In the genomic region with DNA sequence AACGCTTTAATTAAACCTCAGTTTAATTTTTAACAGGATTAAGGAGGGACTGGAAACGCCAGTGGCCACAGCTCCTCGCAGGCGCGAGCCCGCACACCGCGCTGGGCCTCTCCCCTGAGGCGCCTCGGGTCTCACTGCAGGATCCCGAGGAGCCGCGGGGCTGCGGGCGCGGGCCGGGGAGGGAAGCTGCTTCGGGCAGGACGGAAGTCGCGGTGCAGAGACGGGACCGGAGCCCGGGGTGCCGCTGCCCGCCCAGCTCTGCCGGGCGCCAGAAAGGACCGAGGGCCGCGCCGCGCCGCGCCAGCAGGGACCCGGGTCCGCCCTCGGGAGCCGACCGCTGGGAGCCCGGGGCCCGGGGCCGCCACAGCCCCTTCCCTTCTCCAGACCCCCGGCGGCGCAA, we compare ENCODE assay signal across 8 cellular contexts. TPM values are rescaled to one million over a fixed set of nuclear protein-coding genes. Genes with fewer than 3 reads are reported as not detected.
DNase-seq lines count a peak whose midpoint lies in the region; ATAC-seq, FAIRE-seq and TF ChIP-seq lines count a peak whose summit lies in the region.
"Not testable (repeated sequence)": the region's sequence is repeated elsewhere in the genome, so short reads cannot be mapped to it uniquely, and the experiment has no call there.

No MANE protein-coding gene starts in this region.

- ATAC-seq in A549 (peak; percentile 80 to 93), GM18907 (IDR thresholded peaks at IDR 0.05; ENCODE audit: unreplicated experiment) (peak; percentile 60), GM21423 (IDR thresholded peaks at IDR 0.05; ENCODE audit: unreplicated experiment) (peak; percentile 55), HG02798 (IDR thresholded peaks at IDR 0.05; ENCODE audit: poor library complexity, unreplicated experiment) (peak; percentile 61), HG03159 (IDR thresholded peaks at IDR 0.05; ENCODE audit: unreplicated experiment) (peak; percentile 51), Panc1 (peak; percentile 84)
- ATAC-seq in central memory CD8-positive, alpha-beta T cell (replicated peaks; ENCODE audit: extremely low read depth, poor library complexity, severe bottlenecking), result peak; percentile 66
- peak; percentile 62 for ATAC-seq in naive thymus-derived CD4-positive, alpha-beta T cell

- CTCF ChIA-PET in A549 (lab: Yijun Ruan, JAX); Panc1 (lab: Charles Lee); naive thymus-derived CD4-positive, alpha-beta T cell (lab: Charles Lee): not testable (repeated sequence)

- H3K4me3 ChIP-seq in A549; Panc1 (ENCODE audit: low read depth in 2 of 2, low read length in 2 of 2); naive thymus-derived CD4-positive, alpha-beta T cell (ENCODE audit: low read length): not testable (repeated sequence)

- FAIRE-seq in A549 (lab: Jason Lieb, UNC), result not testable (repeated sequence)

- not testable (repeated sequence) for H3K27me3 Mint-ChIP-seq in central memory CD8-positive, alpha-beta T cell; naive thymus-derived CD4-positive, alpha-beta T cell

- not testable (repeated sequence) for H3K4me3 Mint-ChIP-seq in central memory CD8-positive, alpha-beta T cell; naive thymus-derived CD4-positive, alpha-beta T cell

- H3K36me3 ChIP-seq in Panc1 (ENCODE audit: control insufficient read depth, insufficient read depth, low read length); naive thymus-derived CD4-positive, alpha-beta T cell (ENCODE audit: control insufficient read depth in 2 of 3, insufficient read depth in 3 of 3, low read length in 3 of 3): not testable (repeated sequence)

- TF ChIP-seq POLR2A in A549 (IDR thresholded peaks at IDR 0.05; ENCODE audit: low read length), result not testable (repeated sequence)

- TF ChIP-seq EP300 in A549 (IDR thresholded peaks at IDR 0.05), result not testable (repeated sequence)

- in situ Hi-C loops in Panc1 (cut with HindIII; ENCODE audit: low pct_unique_long_range_greater_than_20kb, low sequenced_read_pairs), result not testable (repeated sequence)

- not testable (repeated sequence) for DNase-seq in A549 (ENCODE audit: low read depth in 1 of 2, low spot score in 1 of 2); Panc1 (ENCODE audit: low read depth, low spot score); central memory CD8-positive, alpha-beta T cell (ENCODE audit: low spot score in 2 of 2); naive thymus-derived CD4-positive, alpha-beta T cell

- peaks cover 51% of the 10 kb centered on the region for H3K9me3 ChIP-seq in A549
- not testable (repeated sequence) for H3K9me3 ChIP-seq in Panc1 (ENCODE audit: control insufficient read depth, insufficient read depth, low read depth, low read length)
- peaks cover 0 to 11% (median 10%) of the 10 kb centered on the region in 3 experiments for H3K9me3 ChIP-seq in naive thymus-derived CD4-positive, alpha-beta T cell (ENCODE audit: control insufficient read depth in 2 of 3, low read length in 3 of 3)

- H3K9me3 Mint-ChIP-seq in central memory CD8-positive, alpha-beta T cell, result not testable (repeated sequence)
- peaks cover 0 to 30% (median 18%) of the 10 kb centered on the region in 11 donors for H3K9me3 Mint-ChIP-seq in naive thymus-derived CD4-positive, alpha-beta T cell

- intact Hi-C loops in Panc1 (cut with micrococcal nuclease; ENCODE audit: unreplicated experiment), result not testable (repeated sequence)
- intact Hi-C loops in naive thymus-derived CD4-positive, alpha-beta T cell (cut with micrococcal nuclease), result loop anchor here in 1 of 2 donors (5.0 to 10.0 kb wide), 3 partner anchors 67 to 239 kb away; partner anchors contain the start of genes AHCTF1 and ZNF669

- H3K4me1 ChIP-seq in A549; Panc1 (ENCODE audit: control insufficient read depth, insufficient read depth, low read length); naive thymus-derived CD4-positive, alpha-beta T cell (ENCODE audit: control insufficient read depth in 2 of 2, insufficient read depth in 2 of 2, low read length in 2 of 2): not testable (repeated sequence)

- POLR2A ChIA-PET in A549 (lab: Yijun Ruan, JAX); Panc1 (lab: Charles Lee); naive thymus-derived CD4-positive, alpha-beta T cell (lab: Charles Lee): not testable (repeated sequence)

- BruUV-seq in Panc1 (replicated peaks; lab: Mats Ljungman, UMichigan), result TSS peak; percentile 81

- not testable (repeated sequence) for H3K27ac Mint-ChIP-seq in central memory CD8-positive, alpha-beta T cell (ENCODE audit: low read depth); naive thymus-derived CD4-positive, alpha-beta T cell

- not testable (repeated sequence) for H3K27me3 ChIP-seq in Panc1 (ENCODE audit: control insufficient read depth, insufficient read depth, low read length); naive thymus-derived CD4-positive, alpha-beta T cell (ENCODE audit: control insufficient read depth in 2 of 2, insufficient read depth in 2 of 2, low read length in 2 of 2)

- H3K27ac ChIP-seq in A549; Panc1 (ENCODE audit: low read length); naive thymus-derived CD4-positive, alpha-beta T cell (ENCODE audit: low read depth, low read length): not testable (repeated sequence)

- TF ChIP-seq CTCF in A549 (IDR thresholded peaks at IDR 0.05); Panc1 (IDR thresholded peaks at IDR 0.05): not testable (repeated sequence)

- WGBS in A549 (ENCODE audit: missing lambda C conversion rate), result no CpG with 5 or more reads among the region's 46 CpGs

- peaks cover 21% of the 10 kb centered on the region for H3K4me1 Mint-ChIP-seq in central memory CD8-positive, alpha-beta T cell
- peaks cover 9 to 37% (median 27%) of the 10 kb centered on the region in 7 donors for H3K4me1 Mint-ChIP-seq in naive thymus-derived CD4-positive, alpha-beta T cell

- not testable (repeated sequence) for H3K36me3 Mint-ChIP-seq in central memory CD8-positive, alpha-beta T cell (ENCODE audit: insufficient read depth)
- H3K36me3 Mint-ChIP-seq in naive thymus-derived CD4-positive, alpha-beta T cell, result peaks cover 7 to 29% (median 21%) of the 10 kb centered on the region in 5 donors

- not testable (repeated sequence) for H3K4me2 ChIP-seq in A549

- not testable (repeated sequence) for TF ChIP-seq RAD21 in A549 (conservative IDR thresholded peaks at IDR 0.05 in 1 of 2, IDR thresholded peaks at IDR 0.05 in 1 of 2)

RNA-seq across cellular contexts. Expression of gene ZNF124, which starts 0.4 kb away (rescaled TPM):
- 6.4 and 6.5 TPM in 2 replicates for polyA plus RNA-seq in A549 (2011; rRNA removed)
- polyA plus RNA-seq in A549 (2012; cell fraction: cytosol; rRNA removed), result 2.8 and 3.2 TPM in 2 replicates
- 3.1 and 4.6 TPM in 2 replicates for polyA plus RNA-seq in A549 (2012; cell fraction: nucleus; rRNA removed)
- 4.4 to 5.5 TPM (median 5.3 TPM) in 3 replicates for polyA plus RNA-seq in A549 (2017; fragmentation: RNase III; extraction: RNeasy Plus Mini Kit Qiagen cat#74134 plus additional on column Dnase treatment)
- 15.0 and 15.1 TPM in 2 replicates for polyA minus RNA-seq in A549 (2011; rRNA and poly(A)+ RNA removed)
- 18.6 TPM for total RNA-seq in Panc1 (2021; ENCODE audit: unreplicated experiment)
- polyA plus RNA-seq in Panc1 (2012; ENCODE audit: insufficient read length), result 4.2 TPM
- total RNA-seq in naive thymus-derived CD4-positive, alpha-beta T cell, result 10 to 100 TPM; 17.1 to 26.7 (median 23.3) TPM
- polyA plus RNA-seq in naive thymus-derived CD4-positive, alpha-beta T cell, result 10 to 100 TPM in 1 of 2 donors, 1 to 10 TPM in 1; 8.3 to 10.5 TPM
